28 cellular contexts compared by ENCODE assay signal in genomic region chr1:53378932-53379661, GRCh38. TPM values are rescaled to one million over a fixed set of nuclear protein-coding genes. Genes with fewer than 3 reads are reported as not detected.
DNase-seq lines count a peak whose midpoint lies in the region; ATAC-seq and TF ChIP-seq lines count a peak whose summit lies in the region.
"Had no signal": no experiment of that assay in that cellular context is flagged by ENCODE, and none has a peak within 500 bp of the region (broad histone marks: within the 10 kb centered on the region; RNA-seq: fewer than 3 reads in every experiment).

No MANE protein-coding gene starts in this region.

- H3K4me1 ChIP-seq in neuronal stem cell (ENCODE audit: control insufficient read depth in 2 of 2, insufficient read depth in 1 of 2, low read depth in 1 of 2, low read length in 2 of 2) (no peaks in the 10 kb centered on the region), aorta (ENCODE audit: control insufficient read depth in 1 of 2, insufficient read depth in 2 of 2, low read length in 2 of 2) (no peaks in the 10 kb centered on the region), GM23338 (ENCODE audit: insufficient read depth) (peaks cover 16% of the 10 kb centered on the region; the same call in 1 of the 2 replicates)
- H3K4me1 ChIP-seq: gastroesophageal sphincter, right lobe of liver, stomach had no signal

- no peak overlapping the region for H2BK12ac ChIP-seq in neuronal stem cell (ENCODE audit: low read length)

- H2AK5ac ChIP-seq in neuronal stem cell (ENCODE audit: low read depth, low read length) = no peak overlapping the region

- no peaks in the 10 kb centered on the region for H3K9me3 Mint-ChIP-seq in WTC11
- no peaks in the 10 kb centered on the region for H3K9me3 Mint-ChIP-seq in GM23338
- H3K9me3 Mint-ChIP-seq: activated B cell treated with CpG ODN at 0.5 μM for 24 hours; dendritic cell treated with granulocyte-macrophage colony-stimulating factor and Interleukin-4, amounts not matched to agents 40 ng/mL and 50 ng/mL, for 4 days; naive thymus-derived CD8-positive, alpha-beta T cell had no signal

- no peaks in the 10 kb centered on the region for H3K36me3 Mint-ChIP-seq in WTC11
- H3K36me3 Mint-ChIP-seq in GM23338 (ENCODE audit: low read depth) = no peaks in the 10 kb centered on the region
- H3K36me3 Mint-ChIP-seq: CD8-positive, alpha-beta memory T cell; immature natural killer cell; naive thymus-derived CD8-positive, alpha-beta T cell had no signal

- H3K27ac ChIP-seq in neuronal stem cell (replicated peaks; ENCODE audit: low read length) (no peak overlapping the region), aorta (ENCODE audit: low read depth in 1 of 2, low read length in 2 of 2) (no peak overlapping the region), GM23338 (ENCODE audit: low read depth) (no peak overlapping the region)
- H3K27ac ChIP-seq: A549, gastroesophageal sphincter, KMS-11, ovary, right lobe of liver, stomach had no signal

- H4K91ac ChIP-seq in neuronal stem cell (ENCODE audit: low read depth, low read length, poor library complexity) = no peak overlapping the region

- H2BK15ac ChIP-seq in neuronal stem cell (ENCODE audit: low read length) = no peak overlapping the region

- H3K4me1 Mint-ChIP-seq in WTC11 (peaks cover 26% of the 10 kb centered on the region), GM23338 (peaks cover 29% of the 10 kb centered on the region)
- H3K4me1 Mint-ChIP-seq: activated B cell treated with CpG ODN at 0.5 μM for 24 hours; CD8-positive, alpha-beta memory T cell; immature natural killer cell; naive thymus-derived CD8-positive, alpha-beta T cell had no signal

- H3K9ac ChIP-seq in neuronal stem cell (ENCODE audit: low read depth, low read length, poor library complexity) = no peak overlapping the region
- H3K9ac ChIP-seq: KMS-11 had no signal

- H3K27me3 ChIP-seq in neuronal stem cell (ENCODE audit: control insufficient read depth in 3 of 3, insufficient read depth in 3 of 3, low read depth in 1 of 3, low read length in 3 of 3) (peaks cover 0 to 65% (median 0%) of the 10 kb centered on the region in 3 experiments), aorta (ENCODE audit: control insufficient read depth in 1 of 2, insufficient read depth in 2 of 2, low read length in 1 of 2) (peaks cover 0 to 1% of the 10 kb centered on the region in 2 donors), GM23338 (ENCODE audit: insufficient read depth) (no peaks in the 10 kb centered on the region)
- H3K27me3 ChIP-seq: ovary, right lobe of liver had no signal

- H3K23ac ChIP-seq in neuronal stem cell (ENCODE audit: low read depth, low read length, poor library complexity) = no peak overlapping the region

- no peak overlapping the region for H2AFZ ChIP-seq in neuronal stem cell (ENCODE audit: low read length)
- H2AFZ ChIP-seq in GM23338 = no peak overlapping the region

- H3K4me3 ChIP-seq in neuronal stem cell (ENCODE audit: low read length in 2 of 2) (no peak overlapping the region), aorta (ENCODE audit: low read length in 2 of 2) (no peak overlapping the region), GM23338 (no peak overlapping the region)
- H3K4me3 ChIP-seq: A549, gastroesophageal sphincter, ovary, right lobe of liver, stomach had no signal

- H3K36me3 ChIP-seq in neuronal stem cell (replicated peaks in 1 of 2; ENCODE audit: control insufficient read depth in 2 of 2, insufficient read depth in 2 of 2, low read length in 2 of 2) (no peaks in the 10 kb centered on the region), aorta (ENCODE audit: control insufficient read depth in 1 of 2, insufficient read depth in 2 of 2, low read length in 1 of 2) (no peaks in the 10 kb centered on the region), GM23338 (ENCODE audit: insufficient read depth) (no peaks in the 10 kb centered on the region)
- H3K36me3 ChIP-seq: gastroesophageal sphincter, ovary, right lobe of liver, stomach had no signal

- H3K79me1 ChIP-seq in neuronal stem cell (ENCODE audit: low read depth, low read length) = no peaks in the 10 kb centered on the region

- peak overlapping the region; percentile 14 for H3K14ac ChIP-seq in neuronal stem cell (ENCODE audit: low read length)

- H3K27ac Mint-ChIP-seq in WTC11 = no peak overlapping the region
- H3K27ac Mint-ChIP-seq in GM23338 = no peak overlapping the region
- H3K27ac Mint-ChIP-seq: activated B cell treated with CpG ODN at 0.5 μM for 24 hours; CD8-positive, alpha-beta memory T cell; dendritic cell treated with granulocyte-macrophage colony-stimulating factor and Interleukin-4, amounts not matched to agents 40 ng/mL and 50 ng/mL, for 4 days; immature natural killer cell had no signal

- no peaks in the 10 kb centered on the region for H3K9me2 ChIP-seq in GM23338 (ENCODE audit: insufficient read depth)

- no peaks in the 10 kb centered on the region for H3K9me3 ChIP-seq in neuronal stem cell (replicated peaks in 1 of 2; ENCODE audit: control insufficient read depth in 2 of 2, insufficient read depth in 1 of 2, low read depth in 1 of 2, low read length in 2 of 2)
- H3K9me3 ChIP-seq in aorta (ENCODE audit: control insufficient read depth, low read length) = no peaks in the 10 kb centered on the region
- H3K9me3 ChIP-seq: A549, gastroesophageal sphincter, ovary, right lobe of liver, stomach had no signal

- ATAC-seq in WTC11 = no peak
- ATAC-seq in aorta (ENCODE audit: low FRiP score) = no peak
- ATAC-seq in left colon = no peak
- no peak for ATAC-seq in GM19395 (IDR thresholded peaks at IDR 0.05; ENCODE audit: unreplicated experiment)
- ATAC-seq in GM23338 = no peak
- ATAC-seq: A549; gastroesophageal sphincter; naive thymus-derived CD8-positive, alpha-beta T cell; right lobe of liver; Right ventricle myocardium inferior had no signal

- no peak for TF ChIP-seq CTCF in WTC11 (IDR thresholded peaks at IDR 0.05)
- TF ChIP-seq CTCF in GM23338 (conservative IDR thresholded peaks at IDR 0.05; ENCODE audit: low read depth in 2 of 2) = no peak

- H3K4me2 ChIP-seq in neuronal stem cell (ENCODE audit: insufficient read depth, low read length, poor library complexity, severe bottlenecking) (no peak overlapping the region), GM23338 (no peak overlapping the region)
- H3K4me2 ChIP-seq: A549, KMS-11 had no signal

- no peak overlapping the region for H3K18ac ChIP-seq in neuronal stem cell (ENCODE audit: low read length)

- H2BK120ac ChIP-seq in neuronal stem cell (ENCODE audit: low read depth, low read length) = no peak overlapping the region

- intact Hi-C loops in aorta (cut with DNase I) (no loop called here), left colon (cut with DNase I, micrococcal nuclease) (no loop called here)

- no peaks in the 10 kb centered on the region for H3K79me2 ChIP-seq in GM23338 (replicated peaks; ENCODE audit: insufficient read depth)

- CTCF ChIA-PET in WTC11 (lab: Charles Lee) = interaction anchor here (1.9 kb wide), 1 partner anchor 14 kb away, joined by 5 read pairs; no protein-coding TSS in a partner anchor

- H3K4ac ChIP-seq in neuronal stem cell (ENCODE audit: low read length) = no peak overlapping the region

- WGBS in neuronal stem cell (ENCODE audit: extremely low coverage in 2 of 2, insufficient read length in 2 of 2, insufficient replicate concordance in 1 of 2), 2 donors = no CpG with 5 or more reads among the region's 11 CpGs
- 95% methylated on average over 11 of the region's 11 CpGs for WGBS in aorta, 2 donors

- H3F3A ChIP-seq in GM23338 (replicated peaks; ENCODE audit: low read depth) = no peaks in the 10 kb centered on the region

- no peak overlapping the region for H3K4me3 Mint-ChIP-seq in WTC11
- no peak overlapping the region for H3K4me3 Mint-ChIP-seq in GM23338
- H3K4me3 Mint-ChIP-seq: activated B cell treated with CpG ODN at 0.5 μM for 24 hours; CD8-positive, alpha-beta memory T cell; dendritic cell treated with granulocyte-macrophage colony-stimulating factor and Interleukin-4, amounts not matched to agents 40 ng/mL and 50 ng/mL, for 4 days; immature natural killer cell; naive thymus-derived CD8-positive, alpha-beta T cell had no signal

- no peak overlapping the region for H2BK5ac ChIP-seq in neuronal stem cell (ENCODE audit: low read length)

- POLR2A ChIA-PET in WTC11 (lab: Charles Lee) = no interaction called here

- peaks cover 23% of the 10 kb centered on the region for H3K27me3 Mint-ChIP-seq in WTC11 (ENCODE audit: low read depth)
- H3K27me3 Mint-ChIP-seq in GM23338 (ENCODE audit: insufficient read depth, low read depth, poor library complexity) = peaks cover 29% of the 10 kb centered on the region

- H4K8ac ChIP-seq in neuronal stem cell (ENCODE audit: low read depth, low read length) = no peak overlapping the region

- no peaks in the 10 kb centered on the region for H4K20me1 ChIP-seq in GM23338 (replicated peaks; ENCODE audit: insufficient read depth)

- DNase-seq in activated effector memory CD4-positive, alpha-beta T cell treated with anti-CD3 and anti-CD28 coated beads, Interleukin-2, amount 50 U/mL, for 16 hours = peak; percentile 28
- DNase-seq in activated effector memory CD4-positive, alpha-beta T cell treated with Interleukin-2 at 50 U/mL for 16 hours = no peak
- DNase-seq in WTC11 (ENCODE audit: low spot score) = peak; percentile 5
- DNase-seq in neuronal stem cell (ENCODE audit: low spot score) = no peak
- peak; percentile 25 to 37 for DNase-seq in aorta
- no peak for DNase-seq in left colon
- no peak for DNase-seq in GM23338 (ENCODE audit: low spot score)
- DNase-seq: activated B cell treated with CpG ODN at 0.5 μM for 24 hours; activated CD4-positive, alpha-beta T cell treated with anti-CD3 and anti-CD28 coated beads, Interleukin-2, amount 50 U/mL, for 48 hours; activated gamma-delta T cell treated with Interleukin-2 at 50 U/mL for 16 hours; CD8-positive, alpha-beta memory T cell; hippocampal formation; immature natural killer cell; left ventricle myocardium superior; midbrain; naive thymus-derived CD8-positive, alpha-beta T cell; NCI-H146; stomach; T-helper 9 cell; trophoblast cell had no signal

TF ChIP-seq in WTC11, 78 proteins besides CTCF, POLR2A, EP300 and RAD21 (continues in another document):
- TF ChIP-seq ZNF317 (CRISPR knock-in tag; IDR thresholded peaks at IDR 0.05; ENCODE audit: borderline replicate concordance, low read depth) = no peak
- no peak for TF ChIP-seq ZNF416 (CRISPR knock-in tag; IDR thresholded peaks at IDR 0.05)
- no peak for TF ChIP-seq ZNF396 (CRISPR knock-in tag; IDR thresholded peaks at IDR 0.05; ENCODE audit: borderline replicate concordance)
- no peak for TF ChIP-seq ZNF232 (CRISPR knock-in tag; IDR thresholded peaks at IDR 0.05)

TF ChIP-seq in GM23338, 12 proteins besides CTCF, POLR2A, EP300 and RAD21 (continues in another document):
- no peak for TF ChIP-seq CREB1 (CRISPR knock-in tag; IDR thresholded peaks at IDR 0.05; ENCODE audit: low read depth)
- TF ChIP-seq EZH2 (IDR thresholded peaks at IDR 0.05; ENCODE audit: low read depth, unreplicated experiment) = no peak
- no peak for TF ChIP-seq ZNF331 (CRISPR knock-in tag; IDR thresholded peaks at IDR 0.05; ENCODE audit: low read depth)
- no peak for TF ChIP-seq POLR2AphosphoS5 (IDR thresholded peaks at IDR 0.05; ENCODE audit: low read depth)

RNA-seq across cellular contexts. Expression of gene LRP8, which starts 51.2 kb away (rescaled TPM):
- 61.9 to 69.5 TPM (median 66.6 TPM) in 3 replicates for total RNA-seq in WTC11 (2021)
- polyA plus RNA-seq in neuronal stem cell (2013, experiment 1 of 2) = 23.6 TPM
- 22.6 TPM for polyA plus RNA-seq in neuronal stem cell (2013, experiment 2 of 2)
- total RNA-seq in aorta = 10 to 100 TPM in 1 of 2 donors, 1 to 10 TPM in 1; 8.1 to 12.3 TPM
- 1 to 10 TPM; 1.1 to 3.6 TPM for polyA plus RNA-seq in aorta
- total RNA-seq in left colon = 1 to 10 TPM; 2.5 to 5.3 TPM
- 71.1 and 72.4 TPM in 2 replicates for total RNA-seq in GM23338 (2014; rRNA removed; shearing (Covaris generic))
- 27.8 and 28.3 TPM in 2 replicates for polyA plus RNA-seq in GM23338 (2016; fragmentation: Nextera tagmentation; extraction: Ambion mirVana)

Comparison
In these comparisons a context has a peak if more than half of its experiments do, and no peak if none do; other contexts are left out.
1. DNase-seq: peak in activated effector memory CD4-positive, alpha-beta T cell treated with anti-CD3 and anti-CD28 coated beads, Interleukin-2, amount 50 U/mL, for 16 hours (single experiment), WTC11 (single experiment) and aorta (2 of 2); none in activated effector memory CD4-positive, alpha-beta T cell treated with Interleukin-2 at 50 U/mL for 16 hours (single experiment), neuronal stem cell (single experiment), left colon (0 of 2) and GM23338 (single experiment).